Comparison of ENCODE assay signal across 1 cellular context in genomic region chr19:1080360-1081161, GRCh38.
TF ChIP-seq lines count a peak whose summit lies in the region.

No MANE protein-coding gene starts in this region.

TF ChIP-seq in H1, 55 proteins besides CTCF, POLR2A, EP300 and RAD21:
- TF ChIP-seq CBX5 (IDR thresholded peaks at IDR 0.05; ENCODE audit: low read depth, low read length), result no peak
- no peak for TF ChIP-seq ATF3 (IDR thresholded peaks at IDR 0.05; ENCODE audit: insufficient read depth, low read depth, low read length)
- TF ChIP-seq NANOG (IDR thresholded peaks at IDR 0.05; ENCODE audit: insufficient read depth, low read depth, low read length, poor library complexity, severe bottlenecking), result no peak
- TF ChIP-seq SIN3A (conservative IDR thresholded peaks at IDR 0.05 in 1 of 2, IDR thresholded peaks at IDR 0.05 in 1 of 2; ENCODE audit: low read depth in 1 of 2, low read length in 2 of 2), result no peak
- TF ChIP-seq PHF8 (conservative IDR thresholded peaks at IDR 0.05; ENCODE audit: low read depth, low read length), result no peak
